16 cellular contexts compared by ENCODE assay signal in the genomic region with DNA sequence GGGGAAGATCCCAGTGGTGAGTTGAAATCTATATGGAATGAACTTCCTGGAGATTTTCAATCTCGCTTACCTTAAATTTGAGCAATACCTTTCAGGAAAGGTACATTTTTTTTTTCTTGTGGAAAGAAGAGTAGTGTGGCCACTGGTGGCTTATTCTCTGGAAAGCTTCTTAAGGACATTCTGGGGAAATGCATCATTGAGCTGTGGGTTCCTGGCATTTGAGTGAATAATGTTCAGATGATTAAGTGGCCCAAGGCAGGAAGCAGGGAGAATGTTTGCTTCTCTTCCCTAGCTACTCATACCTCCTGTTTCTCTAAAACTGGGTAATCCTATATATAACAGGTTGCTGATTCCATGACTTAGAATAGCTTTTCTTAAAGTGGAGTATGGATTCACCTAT. TPM values are rescaled to one million over a fixed set of nuclear protein-coding genes. Genes with fewer than 3 reads are reported as not detected.
DNase-seq lines count a peak whose midpoint lies in the region; TF ChIP-seq lines count a peak whose summit lies in the region.
"Had no signal": no experiment of that assay in that cellular context is flagged by ENCODE, and none has a peak within 500 bp of the region (broad histone marks: within the 10 kb centered on the region; RNA-seq: fewer than 3 reads in every experiment).

No MANE protein-coding gene starts in this region.

- DNase-seq in AG08395 (ENCODE audit: low spot score) (peak; percentile 47), HL-60 (ENCODE audit: low read depth in 1 of 2, low spot score in 1 of 2) (no peak), astrocyte of the spinal cord (ENCODE audit: low read depth, low spot score) (peak; percentile 61), kidney glomerular epithelial cell (lab: John Stamatoyannopoulos, UW) (peak; percentile 5), NCI-H446 (lab: John Stamatoyannopoulos, UW) (no peak), SK-N-DZ (ENCODE audit: low spot score) (no peak), germinal center (ENCODE audit: low spot score) (no peak), Calu3 (no peak)
- DNase-seq: activated T-cell treated with anti-CD3 and anti-CD28 coated beads, Interleukin-2, amount 50 U/mL, for 4 hours; GF-D8; NCI-H1048; NCI-H524 treated with DMSO at 0.1 percent for 48 hours; stimulated activated CD4-positive, alpha-beta T cell treated with anti-CD3 and anti-CD28 coated beads, Interleukin-15, amount 100 ng/mL, for 24 hours had no signal

- H3K27me3 ChIP-seq in HL-60 (ENCODE audit: insufficient read depth, poor library complexity, severe bottlenecking), result no peaks in the 10 kb centered on the region

- H3K4me3 Mint-ChIP-seq in Calu3 (ENCODE audit: low read depth, unreplicated experiment), result no peak overlapping the region
- H3K4me3 Mint-ChIP-seq: activated T-cell treated with anti-CD3 and anti-CD28 coated beads, Interleukin-2, amount 50 U/mL, for 4 hours; brain; nephron had no signal

- no peaks in the 10 kb centered on the region for H3K27me3 Mint-ChIP-seq in Calu3 (ENCODE audit: unreplicated experiment)
- H3K27me3 Mint-ChIP-seq: brain had no signal

- CTCF ChIA-PET in Calu3 (lab: Charles Lee), result no interaction called here

- in situ Hi-C loops in astrocyte of the spinal cord (cut with HindIII; ENCODE audit: low sequenced_read_pairs), result no loop called here

- H3K4me3 ChIP-seq in HL-60 (replicated peaks; ENCODE audit: insufficient read depth, low read length) (no peak overlapping the region), astrocyte of the spinal cord (ENCODE audit: low read depth, low read length) (no peak overlapping the region)
- H3K4me3 ChIP-seq: BLaER1 had no signal

- H3K27ac Mint-ChIP-seq in Calu3 (ENCODE audit: unreplicated experiment), result no peak overlapping the region
- H3K27ac Mint-ChIP-seq: brain had no signal

- peak overlapping the region; percentile 74 for H3K27ac ChIP-seq in HL-60 (replicated peaks)
- H3K27ac ChIP-seq: BLaER1 had no signal

- peaks cover 6% of the 10 kb centered on the region for H3K4me1 Mint-ChIP-seq in Calu3 (ENCODE audit: low read depth, unreplicated experiment)

- peaks cover 6% of the 10 kb centered on the region for H3K36me3 Mint-ChIP-seq in Calu3 (ENCODE audit: insufficient read depth, unreplicated experiment)

- intact Hi-C loops in Calu3 (cut with micrococcal nuclease; ENCODE audit: unreplicated experiment), result no loop called here

- no peaks in the 10 kb centered on the region for H3K9me3 Mint-ChIP-seq in Calu3 (ENCODE audit: low read depth, unreplicated experiment)
- H3K9me3 Mint-ChIP-seq: activated T-cell treated with anti-CD3 and anti-CD28 coated beads, Interleukin-2, amount 50 U/mL, for 4 hours had no signal

- TF ChIP-seq CTCF in HL-60 (IDR thresholded peaks at IDR 0.05; ENCODE audit: insufficient read depth, low read length) (no peak), astrocyte of the spinal cord (IDR thresholded peaks at IDR 0.05; ENCODE audit: low read depth, low read length) (no peak), Calu3 (IDR thresholded peaks at IDR 0.05; ENCODE audit: unreplicated experiment) (no peak)

- BruUV-seq in Calu3 (replicated peaks; lab: Mats Ljungman, UMichigan), result no TSS peak

RNA-seq across cellular contexts. Expression of a gene that starts 31.8 kb away (rescaled TPM):
- 55.1 and 59.0 TPM in 2 replicates for polyA plus RNA-seq in SK-N-DZ (2014; cell fraction: cytosol; rRNA removed)
- 26.6 and 30.7 TPM in 2 replicates for polyA plus RNA-seq in SK-N-DZ (2014; cell fraction: nucleus; rRNA removed)
- total RNA-seq in Calu3 (2022), result 74.2 and 79.6 TPM in 2 replicates

Comparison
In these comparisons a context has a peak if more than half of its experiments do, and no peak if none do; other contexts are left out.
1. DNase-seq: peak in AG08395 (single experiment), astrocyte of the spinal cord (single experiment) and kidney glomerular epithelial cell (single experiment); none in HL-60 (0 of 2), NCI-H446 (0 of 2), SK-N-DZ (single experiment), germinal center (single experiment) and Calu3 (single experiment).